Comparison of ENCODE assay signal across 8 cellular contexts in genomic region chr9:3528466-3528865, GRCh38. TPM values are rescaled to one million over a fixed set of nuclear protein-coding genes. Genes with fewer than 3 reads are reported as not detected.
A peak's percentile ranks its signal among the peaks of the same experiment; 100 is the strongest.
DNase-seq lines count a peak whose midpoint lies in the region; TF ChIP-seq lines count a peak whose summit lies in the region.

No MANE protein-coding gene starts in this region.

- peak overlapping the region; percentile 88 to 94 (median 91) for H3K4me3 Mint-ChIP-seq in immature natural killer cell

- peak; percentile 73 for DNase-seq in COR-L47 (lab: John Stamatoyannopoulos, UW)
- peak; percentile 96 for DNase-seq in NB4 (ENCODE audit: low read depth)
- DNase-seq in activated CD4-positive, alpha-beta T cell treated with anti-CD3 and anti-CD28 coated beads, Interleukin-2, amount 50 U/mL, for 24 hours (ENCODE audit: low read depth in 1 of 2, low spot score in 1 of 2): peak; percentile 28 to 75
- DNase-seq in immature natural killer cell: peak; percentile 71 to 77 (median 75)
- no peak for DNase-seq in medulla oblongata (ENCODE audit: extremely low spot score)
- no peak for DNase-seq in caudate nucleus (lab: John Stamatoyannopoulos, UW)
- DNase-seq in smooth muscle cell (lab: John Stamatoyannopoulos, UW; ENCODE audit: unreplicated experiment): no peak

- H3K27me3 ChIP-seq in thymus (ENCODE audit: control insufficient read depth, insufficient read depth) (no peaks in the 10 kb centered on the region), smooth muscle cell (ENCODE audit: low read depth) (no peaks in the 10 kb centered on the region)

- H3K4me3 ChIP-seq in NB4 (ENCODE audit: low read depth, low read length): peak overlapping the region; percentile 88
- peak overlapping the region; percentile 43 for H3K4me3 ChIP-seq in thymus (ENCODE audit: low read length)
- H3K4me3 ChIP-seq in smooth muscle cell: no peak overlapping the region

- 21% methylated on average over 7 of the region's 7 CpGs for WGBS in thymus
- WGBS in smooth muscle cell (ENCODE audit: low lambda C conversion rate): 88% methylated on average over 7 of the region's 7 CpGs

- TF ChIP-seq CTCF in NB4 (IDR thresholded peaks at IDR 0.05; ENCODE audit: low read depth, low read length) (no peak), smooth muscle cell (IDR thresholded peaks at IDR 0.05; ENCODE audit: borderline replicate concordance, insufficient read depth, poor library complexity, severe bottlenecking) (no peak)

- H2AFZ ChIP-seq in smooth muscle cell (ENCODE audit: low read depth): no peak overlapping the region

- H3K4me2 ChIP-seq in smooth muscle cell: no peak overlapping the region

- peaks cover 0 to 2% (median 0%) of the 10 kb centered on the region in 6 donors for H3K9me3 Mint-ChIP-seq in immature natural killer cell

- peak overlapping the region; percentile 94 to 99 (median 98) for H3K27ac Mint-ChIP-seq in immature natural killer cell

- peaks cover 52 to 56% of the 10 kb centered on the region in 2 donors for H3K4me1 Mint-ChIP-seq in immature natural killer cell

- H3K36me3 ChIP-seq in thymus (ENCODE audit: control insufficient read depth, insufficient read depth) (peaks cover 3% of the 10 kb centered on the region), smooth muscle cell (ENCODE audit: low read depth) (no peaks in the 10 kb centered on the region)

- peaks cover 2% of the 10 kb centered on the region for H3K4me1 ChIP-seq in thymus (ENCODE audit: control insufficient read depth, insufficient read depth, low read length)
- H3K4me1 ChIP-seq in smooth muscle cell (ENCODE audit: low read depth): peaks cover 31% of the 10 kb centered on the region

- H3K9me3 ChIP-seq in thymus (ENCODE audit: control insufficient read depth) (no peaks in the 10 kb centered on the region), smooth muscle cell (replicated peaks; ENCODE audit: low read depth) (no peaks in the 10 kb centered on the region)

- TF ChIP-seq POLR2A in NB4 (IDR thresholded peaks at IDR 0.05; ENCODE audit: extremely low read depth, insufficient read length): peak; percentile 52

- no peaks in the 10 kb centered on the region for H4K20me1 ChIP-seq in smooth muscle cell (ENCODE audit: low read depth)

- peaks cover 0 to 14% (median 4%) of the 10 kb centered on the region in 3 donors for H3K36me3 Mint-ChIP-seq in immature natural killer cell

- no peak overlapping the region for H3K9ac ChIP-seq in smooth muscle cell (ENCODE audit: low read depth)

- peaks cover 26 to 38% (median 36%) of the 10 kb centered on the region in 3 donors for H3K27me3 Mint-ChIP-seq in immature natural killer cell (ENCODE audit: low read depth in 3 of 3)

- no peaks in the 10 kb centered on the region for H3F3A ChIP-seq in smooth muscle cell (ENCODE audit: low read depth)

- peaks cover 46% of the 10 kb centered on the region for H3K79me2 ChIP-seq in smooth muscle cell (ENCODE audit: low read depth)

- H3K27ac ChIP-seq in thymus (ENCODE audit: low read depth) (peak overlapping the region; percentile 71), caudate nucleus (ENCODE audit: low read depth, low read length) (no peak overlapping the region), smooth muscle cell (ENCODE audit: low read depth) (no peak overlapping the region)

RNA-seq across cellular contexts. Expression of gene RFX3, which starts 2.7 kb away (rescaled TPM):
- 1 to 10 TPM; 4.5 to 6.5 (median 4.5) TPM for polyA plus RNA-seq in immature natural killer cell
- 7.8 TPM for polyA plus RNA-seq in thymus
- 8.7 and 14.1 TPM in 2 replicates for total RNA-seq in smooth muscle cell
- polyA plus RNA-seq in smooth muscle cell: 4.4 and 5.0 TPM in 2 replicates

Comparison
In these comparisons a context has a peak if more than half of its experiments do, and no peak if none do; other contexts are left out.
1. DNase-seq: peak in COR-L47 (single experiment), NB4 (single experiment), activated CD4-positive, alpha-beta T cell treated with anti-CD3 and anti-CD28 coated beads, Interleukin-2, amount 50 U/mL, for 24 hours (2 of 2) and immature natural killer cell (3 of 3); none in medulla oblongata (single experiment), caudate nucleus (0 of 61) and smooth muscle cell (single experiment).